8 cellular contexts compared by ENCODE assay signal in the genomic region with DNA sequence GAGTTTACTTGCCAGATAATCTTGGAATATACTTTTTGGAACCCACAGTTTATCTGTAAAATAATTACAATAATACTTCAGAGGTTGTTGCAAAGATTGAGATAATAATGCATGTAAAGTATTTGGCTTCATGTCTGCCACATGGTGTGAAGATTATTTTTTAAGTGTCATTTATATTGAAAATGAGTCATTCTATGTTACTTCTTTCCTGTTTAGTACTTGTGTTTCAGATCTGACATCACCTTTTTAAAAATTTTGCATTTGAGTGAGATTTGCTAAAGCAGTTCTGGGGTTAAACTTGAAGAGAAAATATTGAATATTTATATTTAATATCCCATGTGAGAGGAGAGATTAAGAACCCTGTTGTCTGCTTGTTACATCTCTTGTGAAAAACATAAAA. TPM values are rescaled to one million over a fixed set of nuclear protein-coding genes. Genes with fewer than 3 reads are reported as not detected.
A peak's percentile ranks its signal among the peaks of the same experiment; 100 is the strongest.
DNase-seq lines count a peak whose midpoint lies in the region; ATAC-seq and TF ChIP-seq lines count a peak whose summit lies in the region.

No MANE protein-coding gene starts in this region.

- H3K9me3 ChIP-seq in lower lobe of right lung: no peaks in the 10 kb centered on the region

- H3K4me3 Mint-ChIP-seq in activated T-helper 1 cell treated with anti-CD3 and anti-CD28 coated beads, Interleukin-12 subunit alpha, Interleukin-12 subunit beta, Interleukin-2, Interleukin-4 antibody, amounts not matched to agents 30 ng/mL and 10 ng/mL and 1 ng/mL, durations not matched to agents 14 hours and 24 hours and 36 hours: peak overlapping the region; percentile 56

- H3K27ac Mint-ChIP-seq in activated T-helper 1 cell treated with anti-CD3 and anti-CD28 coated beads, Interleukin-12 subunit alpha, Interleukin-12 subunit beta, Interleukin-2, Interleukin-4 antibody, amounts not matched to agents 30 ng/mL and 10 ng/mL and 1 ng/mL, durations not matched to agents 14 hours and 24 hours and 36 hours: peak overlapping the region; percentile 96

- no peak overlapping the region for H3K4me3 ChIP-seq in lower lobe of right lung

- H3K27me3 ChIP-seq in lower lobe of right lung (ENCODE audit: low read depth): no peaks in the 10 kb centered on the region

- ATAC-seq in lower lobe of right lung (no peak), GM21528 (IDR thresholded peaks at IDR 0.05; ENCODE audit: low FRiP score, unreplicated experiment) (no peak)

- peak overlapping the region; percentile 4 for H3K27ac ChIP-seq in lower lobe of right lung

- DNase-seq in A172 (ENCODE audit: low spot score) (peak; percentile 19), GM20000 (ENCODE audit: low spot score) (peak; percentile 38), lower lobe of right lung (no peak), NCI-H1436 (lab: John Stamatoyannopoulos, UW) (no peak), MV-4-11 (lab: John Stamatoyannopoulos, UW) (no peak), HuH-7 (ENCODE audit: low spot score) (no peak)
- DNase-seq in activated T-helper 1 cell treated with anti-CD3 and anti-CD28 coated beads, Interleukin-12 subunit alpha, Interleukin-12 subunit beta, Interleukin-2, Interleukin-4 antibody, amounts not matched to agents 30 ng/mL and 10 ng/mL and 1 ng/mL, durations not matched to agents 14 hours and 24 hours and 36 hours (ENCODE audit: low spot score): no peak

- H3K27me3 Mint-ChIP-seq in activated T-helper 1 cell treated with anti-CD3 and anti-CD28 coated beads, Interleukin-12 subunit alpha, Interleukin-12 subunit beta, Interleukin-2, Interleukin-4 antibody, amounts not matched to agents 30 ng/mL and 10 ng/mL and 1 ng/mL, durations not matched to agents 14 hours and 24 hours and 36 hours (ENCODE audit: insufficient read depth): no peaks in the 10 kb centered on the region

- peaks cover 7% of the 10 kb centered on the region for H3K9me3 Mint-ChIP-seq in activated T-helper 1 cell treated with anti-CD3 and anti-CD28 coated beads, Interleukin-12 subunit alpha, Interleukin-12 subunit beta, Interleukin-2, Interleukin-4 antibody, amounts not matched to agents 30 ng/mL and 10 ng/mL and 1 ng/mL, durations not matched to agents 14 hours and 24 hours and 36 hours

- H3K4me1 Mint-ChIP-seq in activated T-helper 1 cell treated with anti-CD3 and anti-CD28 coated beads, Interleukin-12 subunit alpha, Interleukin-12 subunit beta, Interleukin-2, Interleukin-4 antibody, amounts not matched to agents 30 ng/mL and 10 ng/mL and 1 ng/mL, durations not matched to agents 14 hours and 24 hours and 36 hours (ENCODE audit: low read depth): peaks cover 74% of the 10 kb centered on the region

- intact Hi-C loops in activated T-helper 1 cell treated with anti-CD3 and anti-CD28 coated beads, Interleukin-12 subunit alpha, Interleukin-12 subunit beta, Interleukin-2, Interleukin-4 antibody, amounts not matched to agents 30 ng/mL and 10 ng/mL and 1 ng/mL, durations not matched to agents 14 hours and 24 hours and 36 hours (cut with micrococcal nuclease): loop anchor here (1.0 to 5.0 kb wide), 10 partner anchors 11 to 418 kb away; a partner anchor contains a TSS
- intact Hi-C loops in lower lobe of right lung (cut with DNase I): no loop called here

- peaks cover 79% of the 10 kb centered on the region for H3K4me1 ChIP-seq in lower lobe of right lung

- H3K36me3 ChIP-seq in lower lobe of right lung: peaks cover 4% of the 10 kb centered on the region

- peaks cover 25% of the 10 kb centered on the region for H3K36me3 Mint-ChIP-seq in activated T-helper 1 cell treated with anti-CD3 and anti-CD28 coated beads, Interleukin-12 subunit alpha, Interleukin-12 subunit beta, Interleukin-2, Interleukin-4 antibody, amounts not matched to agents 30 ng/mL and 10 ng/mL and 1 ng/mL, durations not matched to agents 14 hours and 24 hours and 36 hours (ENCODE audit: low read depth)

- no peak for TF ChIP-seq CTCF in GM20000 (IDR thresholded peaks at IDR 0.05; ENCODE audit: extremely low read depth, missing control alignments)
- no peak for TF ChIP-seq CTCF in lower lobe of right lung (IDR thresholded peaks at IDR 0.05)

RNA-seq across cellular contexts. Expression of a gene that starts 31.2 kb away (rescaled TPM):
- 211 and 213 TPM in 2 replicates for total RNA-seq in A172 (2014; rRNA removed; shearing (Covaris generic))
- total RNA-seq in activated T-helper 1 cell treated with anti-CD3 and anti-CD28 coated beads, Interleukin-12 subunit alpha, Interleukin-12 subunit beta, Interleukin-2, Interleukin-4 antibody, amounts not matched to agents 30 ng/mL and 10 ng/mL and 1 ng/mL, durations not matched to agents 14 hours and 24 hours and 36 hours: 144 and 149 TPM in 2 replicates
- 265 TPM for total RNA-seq in lower lobe of right lung

Comparison
In these comparisons a context has a peak if more than half of its experiments do, and no peak if none do; other contexts are left out.
1. DNase-seq: peak in A172 (single experiment) and GM20000 (single experiment); none in activated T-helper 1 cell treated with anti-CD3 and anti-CD28 coated beads, Interleukin-12 subunit alpha, Interleukin-12 subunit beta, Interleukin-2, Interleukin-4 antibody, amounts not matched to agents 30 ng/mL and 10 ng/mL and 1 ng/mL, durations not matched to agents 14 hours and 24 hours and 36 hours (single experiment), lower lobe of right lung (single experiment), NCI-H1436 (single experiment), MV-4-11 (single experiment) and HuH-7 (single experiment).